Comparison of ENCODE assay signal across 8 cellular contexts in the genomic region with DNA sequence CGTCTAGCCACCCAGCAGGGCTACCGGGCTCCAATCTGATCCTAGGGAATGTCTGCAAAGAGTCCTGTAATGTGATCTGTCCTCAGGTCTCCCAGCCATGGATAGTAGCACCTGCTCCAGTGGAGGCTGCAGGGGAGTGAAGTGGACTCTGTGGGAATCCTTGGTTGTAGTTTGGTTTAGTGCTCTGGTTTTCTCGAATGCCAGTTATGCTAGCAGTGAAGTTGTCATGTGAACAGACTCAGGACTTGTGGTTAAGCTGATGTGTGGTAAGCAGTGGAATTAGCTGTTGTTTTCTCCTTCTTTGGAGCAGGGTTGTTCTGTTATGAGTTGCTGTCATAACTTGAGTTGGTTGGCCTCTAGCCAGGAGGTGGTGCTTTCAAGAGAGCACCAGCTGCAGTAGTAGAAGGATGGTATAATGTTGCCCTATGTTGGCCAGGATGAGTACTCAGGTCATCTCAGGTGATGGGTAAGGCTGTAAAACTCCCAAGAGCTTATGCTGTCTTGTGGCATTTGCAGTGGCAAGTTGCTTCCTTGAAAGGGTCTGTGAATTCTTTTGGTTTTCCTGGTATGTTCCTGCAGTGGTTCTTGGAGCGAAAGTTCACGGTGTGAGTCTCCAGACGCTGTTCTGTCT.
DNase-seq lines count a peak whose midpoint lies in the region; ATAC-seq and TF ChIP-seq lines count a peak whose summit lies in the region.

No MANE protein-coding gene starts in this region.

- peaks cover 4% of the 10 kb centered on the region for H3K4me1 ChIP-seq in CD4-positive, CD25-positive, alpha-beta regulatory T cell (ENCODE audit: control insufficient read depth, insufficient read depth, low read length, poor library complexity, severe bottlenecking)

- no peaks in the 10 kb centered on the region for H3K27me3 ChIP-seq in CD4-positive, CD25-positive, alpha-beta regulatory T cell (ENCODE audit: control insufficient read depth, insufficient read depth, low read length)
- no peaks in the 10 kb centered on the region for H3K27me3 ChIP-seq in HL-60 (ENCODE audit: insufficient read depth, poor library complexity, severe bottlenecking)

- H3K9me3 Mint-ChIP-seq in CD4-positive, CD25-positive, alpha-beta regulatory T cell = peaks cover 3 to 35% (median 20%) of the 10 kb centered on the region in 7 donors
- H3K9me3 Mint-ChIP-seq in activated CD4-positive, alpha-beta memory T cell treated with anti-CD3 and anti-CD28 coated beads, Interleukin-2, amount 10 ng/mL, durations not matched to agents 7 days and 5 days = peaks cover 33% of the 10 kb centered on the region

- peak in 1 of 2 donors; percentile 31 for ATAC-seq in CD4-positive, CD25-positive, alpha-beta regulatory T cell (ENCODE audit: low read depth in 2 of 2)
- no peak for ATAC-seq in GM21528 (IDR thresholded peaks at IDR 0.05; ENCODE audit: low FRiP score, unreplicated experiment)
- ATAC-seq in GM19397 (IDR thresholded peaks at IDR 0.05; ENCODE audit: unreplicated experiment) = no peak
- ATAC-seq in HG02840 (IDR thresholded peaks at IDR 0.05; ENCODE audit: low FRiP score, unreplicated experiment) = no peak

- TF ChIP-seq CTCF in HL-60 (IDR thresholded peaks at IDR 0.05; ENCODE audit: insufficient read depth, low read length) = no peak

- peaks cover 50% of the 10 kb centered on the region for H3K36me3 Mint-ChIP-seq in CD4-positive, CD25-positive, alpha-beta regulatory T cell
- H3K36me3 Mint-ChIP-seq in activated CD4-positive, alpha-beta memory T cell treated with anti-CD3 and anti-CD28 coated beads, Interleukin-2, amount 10 ng/mL, durations not matched to agents 7 days and 5 days (ENCODE audit: low read depth) = peaks cover 64% of the 10 kb centered on the region

- DNase-seq in CD4-positive, CD25-positive, alpha-beta regulatory T cell = peak in 1 of 3 donors; percentile 45
- DNase-seq in HL-60 (ENCODE audit: low read depth in 1 of 2, low spot score in 1 of 2) (peak in 1 of 2 experiments; percentile 85), islet precursor cell (peak; percentile 68), cerebellum (ENCODE audit: low spot score) (no peak)
- DNase-seq in activated CD4-positive, alpha-beta memory T cell treated with anti-CD3 and anti-CD28 coated beads, Interleukin-2, amount 10 ng/mL, durations not matched to agents 7 days and 5 days = peak; percentile 40

- H3K9me3 ChIP-seq in CD4-positive, CD25-positive, alpha-beta regulatory T cell (ENCODE audit: control insufficient read depth in 2 of 2, low read length in 2 of 2) = peaks cover 13 to 17% of the 10 kb centered on the region in 2 experiments

- no peak overlapping the region for H3K27ac ChIP-seq in CD4-positive, CD25-positive, alpha-beta regulatory T cell (ENCODE audit: insufficient read depth, low read length, poor library complexity, severe bottlenecking)
- H3K27ac ChIP-seq in HL-60 (replicated peaks) = peak overlapping the region; percentile 67

- peaks cover 11% of the 10 kb centered on the region for H3K36me3 ChIP-seq in CD4-positive, CD25-positive, alpha-beta regulatory T cell (ENCODE audit: control insufficient read depth, insufficient read depth, low read length)

- POLR2A ChIA-PET in activated CD4-positive, alpha-beta memory T cell treated with anti-CD3 and anti-CD28 coated beads, Interleukin-2, amount 10 ng/mL, durations not matched to agents 7 days and 5 days (lab: Charles Lee) = interaction anchor here (0.9 kb wide), 1 partner anchor 16 kb away, joined by 3 read pairs; no protein-coding TSS in a partner anchor

- peak overlapping the region; percentile 4 for H3K4me3 ChIP-seq in CD4-positive, CD25-positive, alpha-beta regulatory T cell (ENCODE audit: low read depth, low read length)
- H3K4me3 ChIP-seq in HL-60 (replicated peaks; ENCODE audit: insufficient read depth, low read length) = no peak overlapping the region

- CTCF ChIA-PET in activated CD4-positive, alpha-beta memory T cell treated with anti-CD3 and anti-CD28 coated beads, Interleukin-2, amount 10 ng/mL, durations not matched to agents 7 days and 5 days (lab: Charles Lee) = no interaction called here

- no peaks in the 10 kb centered on the region for H3K27me3 Mint-ChIP-seq in CD4-positive, CD25-positive, alpha-beta regulatory T cell
- no peaks in the 10 kb centered on the region for H3K27me3 Mint-ChIP-seq in activated CD4-positive, alpha-beta memory T cell treated with anti-CD3 and anti-CD28 coated beads, Interleukin-2, amount 10 ng/mL, durations not matched to agents 7 days and 5 days

- H3K4me1 Mint-ChIP-seq in CD4-positive, CD25-positive, alpha-beta regulatory T cell = peaks cover 34 to 52% (median 45%) of the 10 kb centered on the region in 4 donors
- peaks cover 43% of the 10 kb centered on the region for H3K4me1 Mint-ChIP-seq in activated CD4-positive, alpha-beta memory T cell treated with anti-CD3 and anti-CD28 coated beads, Interleukin-2, amount 10 ng/mL, durations not matched to agents 7 days and 5 days

- H3K27ac Mint-ChIP-seq in CD4-positive, CD25-positive, alpha-beta regulatory T cell = peak overlapping the region in 1 of 3 donors; percentile 89
- peak overlapping the region; percentile 47 for H3K27ac Mint-ChIP-seq in activated CD4-positive, alpha-beta memory T cell treated with anti-CD3 and anti-CD28 coated beads, Interleukin-2, amount 10 ng/mL, durations not matched to agents 7 days and 5 days

- peak overlapping the region in 2 of 4 donors; percentile 4 to 32 for H3K4me3 Mint-ChIP-seq in CD4-positive, CD25-positive, alpha-beta regulatory T cell
- H3K4me3 Mint-ChIP-seq in activated CD4-positive, alpha-beta memory T cell treated with anti-CD3 and anti-CD28 coated beads, Interleukin-2, amount 10 ng/mL, durations not matched to agents 7 days and 5 days = no peak overlapping the region
